Comparison of ENCODE assay signal across 18 cellular contexts in the genomic region with DNA sequence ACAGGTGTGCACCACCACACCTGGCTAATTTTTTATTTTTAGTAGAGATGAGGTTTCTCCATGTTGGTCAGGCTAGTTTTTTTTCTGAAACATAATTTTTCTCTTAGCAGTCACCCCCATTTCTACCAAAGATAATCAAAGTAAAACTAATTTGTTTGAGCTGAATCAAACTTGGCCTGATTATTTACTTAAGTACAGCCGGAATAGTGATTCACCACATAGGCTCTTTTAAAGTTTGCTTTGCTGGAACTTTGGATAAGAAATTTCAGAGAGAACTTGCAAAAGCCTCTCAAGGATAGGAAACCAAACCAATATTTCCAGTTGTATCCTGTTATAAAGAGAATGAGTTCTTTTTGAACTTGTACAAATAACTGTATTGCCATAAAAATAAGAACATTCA.
DNase-seq lines count a peak whose midpoint lies in the region; ATAC-seq and TF ChIP-seq lines count a peak whose summit lies in the region.
"Had no signal": no experiment of that assay in that cellular context is flagged by ENCODE, and none has a peak within 500 bp of the region (broad histone marks: within the 10 kb centered on the region; RNA-seq: fewer than 3 reads in every experiment).

No MANE protein-coding gene starts in this region.

- 13 to 15% methylated on average over 1 of the region's 1 CpG for WGBS in thyroid gland, 2 donors
- 69% methylated on average over 1 of the region's 1 CpG for WGBS in upper lobe of left lung, 2 donors

- TF ChIP-seq POLR2A in thyroid gland (IDR thresholded peaks at IDR 0.05) (no peak), upper lobe of left lung (IDR thresholded peaks at IDR 0.05) (no peak)

- DNase-seq in HS-5 (ENCODE audit: low read depth) (peak; percentile 37), astrocyte of the cerebellum (ENCODE audit: low read depth) (peak; percentile 6), foreskin fibroblast (peak; percentile 14 to 51), thyroid gland (no peak), NCI-H748 treated with DMSO at 0.1 percent for 48 hours (lab: John Stamatoyannopoulos, UW) (no peak), posterior vena cava (ENCODE audit: low spot score) (no peak), upper lobe of left lung (no peak)
- DNase-seq: activated CD4-positive, alpha-beta T cell treated with anti-CD3 and anti-CD28 coated beads, Interleukin-2, amount 50 U/mL, for 4 hours; activated naive CD8-positive, alpha-beta T cell treated with anti-CD3 and anti-CD28 coated beads, Interleukin-2, amount 10 ng/mL, durations not matched to agents 7 days and 5 days; activated T-cell treated with anti-CD3 and anti-CD28 coated beads, Interleukin-2, amount 50 U/mL, for 72 hours; CD8-positive, alpha-beta T cell; GOT3; NCI-H2081; NCI-H526 treated with DMSO at 0.1 percent for 48 hours; Peyer's patch; stimulated activated CD4-positive, alpha-beta T cell treated with anti-CD3 and anti-CD28 coated beads, Interleukin-2, amount 100 ng/mL, for 48 hours had no signal

- H3K9me3 ChIP-seq in thyroid gland, result no peaks in the 10 kb centered on the region
- no peaks in the 10 kb centered on the region for H3K9me3 ChIP-seq in upper lobe of left lung
- H3K9me3 ChIP-seq: Peyer's patch, right atrium auricular region had no signal

- H3K4me3 ChIP-seq in astrocyte of the cerebellum (ENCODE audit: low read depth, low read length), result no peak overlapping the region
- H3K4me3 ChIP-seq in foreskin fibroblast (ENCODE audit: low read depth in 1 of 2, low read length in 2 of 2), result no peak overlapping the region
- no peak overlapping the region for H3K4me3 ChIP-seq in thyroid gland (replicated peaks in 1 of 3)
- no peak overlapping the region for H3K4me3 ChIP-seq in upper lobe of left lung
- H3K4me3 ChIP-seq: Peyer's patch, right atrium auricular region had no signal

- H3K27ac ChIP-seq in thyroid gland (peak overlapping the region; percentile 75 to 84 (median 76)), upper lobe of left lung (no peak overlapping the region)
- H3K27ac ChIP-seq: foreskin keratinocyte, Peyer's patch, right atrium auricular region had no signal

- peaks cover 32 to 36% of the 10 kb centered on the region in 2 donors for H3K4me1 ChIP-seq in thyroid gland
- H3K4me1 ChIP-seq in upper lobe of left lung, result no peaks in the 10 kb centered on the region
- H3K4me1 ChIP-seq: foreskin keratinocyte, right atrium auricular region had no signal

- intact Hi-C loops in thyroid gland (cut with DNase I) (no loop called here), posterior vena cava (cut with DNase I) (no loop called here)

- in situ Hi-C loops in astrocyte of the cerebellum (cut with HindIII; ENCODE audit: low sequenced_read_pairs), result no loop called here

- H3K36me3 ChIP-seq in thyroid gland, result no peaks in the 10 kb centered on the region
- no peaks in the 10 kb centered on the region for H3K36me3 ChIP-seq in upper lobe of left lung
- H3K36me3 ChIP-seq: Peyer's patch, right atrium auricular region had no signal

- H3K27me3 ChIP-seq in thyroid gland, result no peaks in the 10 kb centered on the region
- no peaks in the 10 kb centered on the region for H3K27me3 ChIP-seq in upper lobe of left lung
- H3K27me3 ChIP-seq: foreskin keratinocyte, Peyer's patch, right atrium auricular region had no signal

- TF ChIP-seq CTCF in astrocyte of the cerebellum (IDR thresholded peaks at IDR 0.05; ENCODE audit: low read depth, low read length, missing control alignments), result no peak
- TF ChIP-seq CTCF in foreskin fibroblast (IDR thresholded peaks at IDR 0.05; ENCODE audit: low read depth, low read length), result no peak
- no peak for TF ChIP-seq CTCF in thyroid gland (IDR thresholded peaks at IDR 0.05)
- no peak for TF ChIP-seq CTCF in upper lobe of left lung (IDR thresholded peaks at IDR 0.05)

- no peak for ATAC-seq in upper lobe of left lung (ENCODE audit: low FRiP score in 2 of 2)
- ATAC-seq: activated T-cell treated with anti-CD3 and anti-CD28 coated beads, Interleukin-2, amount 50 U/mL, for 72 hours; CD8-positive, alpha-beta T cell; foreskin keratinocyte had no signal

- no peak for TF ChIP-seq EP300 in upper lobe of left lung (IDR thresholded peaks at IDR 0.05)

Comparison
In these comparisons a context has a peak if more than half of its experiments do, and no peak if none do; other contexts are left out.
1. DNase-seq: peak in HS-5 (single experiment), astrocyte of the cerebellum (single experiment) and foreskin fibroblast (2 of 2); none in thyroid gland (0 of 2), NCI-H748 treated with DMSO at 0.1 percent for 48 hours (single experiment), posterior vena cava (single experiment) and upper lobe of left lung (0 of 2).
2. H3K27ac ChIP-seq: peak in thyroid gland (3 of 3); none in upper lobe of left lung (0 of 4).